ENCODE assay signal across 9 cellular contexts in the genomic region with DNA sequence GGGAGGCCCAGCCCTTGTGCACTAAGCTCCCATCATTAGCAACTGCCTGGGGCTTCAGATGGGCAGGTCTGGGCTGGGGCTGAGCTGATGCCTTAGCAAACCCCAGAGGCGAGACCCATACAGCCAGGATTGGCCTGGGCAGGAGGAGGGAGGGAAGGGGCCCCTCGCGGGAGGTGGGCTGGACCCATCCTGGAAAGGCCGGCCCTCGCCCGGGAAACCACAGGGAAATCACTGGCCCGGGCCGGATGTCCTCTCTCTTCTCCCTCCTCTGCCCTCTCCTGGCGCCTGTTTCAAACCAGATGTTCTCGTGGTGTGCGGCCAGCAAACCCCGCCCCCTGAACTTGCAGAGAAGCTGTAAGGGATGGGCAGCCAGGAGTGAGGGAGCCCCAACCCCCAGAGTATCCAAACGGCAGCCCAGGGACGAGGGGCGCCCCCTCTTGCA. TPM values are rescaled to one million over a fixed set of nuclear protein-coding genes. Genes with fewer than 3 reads are reported as not detected.
DNase-seq lines count a peak whose midpoint lies in the region; ATAC-seq and TF ChIP-seq lines count a peak whose summit lies in the region.
"Had no signal": no experiment of that assay in that cellular context is flagged by ENCODE, and none has a peak within 500 bp of the region (broad histone marks: within the 10 kb centered on the region; RNA-seq: fewer than 3 reads in every experiment).

No MANE protein-coding gene starts in this region.

- DNase-seq in NCI-H510A (lab: John Stamatoyannopoulos, UW) = peak; percentile 22
- no peak for DNase-seq in NCI-H510A treated with DMSO at 0.1 percent for 48 hours (lab: John Stamatoyannopoulos, UW)
- DNase-seq in activated CD8-positive, alpha-beta T cell treated with anti-CD3 and anti-CD28 coated beads, Interleukin-2, amount 10 ng/mL, durations not matched to agents 7 days and 5 days = no peak
- peak; percentile 90 for DNase-seq in iPS-NIHi11 (ENCODE audit: low spot score)
- peak; percentile 72 for DNase-seq in upper lobe of right lung
- DNase-seq in SIG-M5 treated with dmso at 0.1 percent for 504 hours (lab: John Stamatoyannopoulos, UW; ENCODE audit: unreplicated experiment) = no peak
- DNase-seq in activated CD4-positive, alpha-beta T cell treated with anti-CD3 and anti-CD28 coated beads, Interleukin-2, amount 50 U/mL, for 1 hour = no peak
- no peak for DNase-seq in pons (ENCODE audit: low spot score)

- no peak overlapping the region for H3K4me3 Mint-ChIP-seq in activated CD8-positive, alpha-beta T cell treated with anti-CD3 and anti-CD28 coated beads, Interleukin-2, amount 10 ng/mL, durations not matched to agents 7 days and 5 days
- H3K4me3 Mint-ChIP-seq: B cell had no signal

- H3K36me3 ChIP-seq in upper lobe of right lung = no peaks in the 10 kb centered on the region

- no peak overlapping the region for H3K27ac Mint-ChIP-seq in activated CD8-positive, alpha-beta T cell treated with anti-CD3 and anti-CD28 coated beads, Interleukin-2, amount 10 ng/mL, durations not matched to agents 7 days and 5 days
- H3K27ac Mint-ChIP-seq: B cell had no signal

- H3K27me3 Mint-ChIP-seq in activated CD8-positive, alpha-beta T cell treated with anti-CD3 and anti-CD28 coated beads, Interleukin-2, amount 10 ng/mL, durations not matched to agents 7 days and 5 days (ENCODE audit: low read depth) = no peaks in the 10 kb centered on the region
- H3K27me3 Mint-ChIP-seq: B cell had no signal

- no peaks in the 10 kb centered on the region for H3K9me3 Mint-ChIP-seq in activated CD8-positive, alpha-beta T cell treated with anti-CD3 and anti-CD28 coated beads, Interleukin-2, amount 10 ng/mL, durations not matched to agents 7 days and 5 days (ENCODE audit: insufficient read depth)

- peak; percentile 39 for ATAC-seq in activated CD8-positive, alpha-beta T cell treated with anti-CD3 and anti-CD28 coated beads, Interleukin-2, amount 10 ng/mL, durations not matched to agents 7 days and 5 days
- peak; percentile 32 for ATAC-seq in upper lobe of right lung

- peaks cover 10% of the 10 kb centered on the region for H3K4me1 ChIP-seq in upper lobe of right lung

- POLR2A ChIA-PET in activated CD8-positive, alpha-beta T cell treated with anti-CD3 and anti-CD28 coated beads, Interleukin-2, amount 10 ng/mL, durations not matched to agents 7 days and 5 days (lab: Charles Lee) = no interaction called here

- H3K9me3 ChIP-seq in upper lobe of right lung = no peaks in the 10 kb centered on the region

- no peak for TF ChIP-seq CTCF in upper lobe of right lung (IDR thresholded peaks at IDR 0.05)

- no peaks in the 10 kb centered on the region for H3K36me3 Mint-ChIP-seq in activated CD8-positive, alpha-beta T cell treated with anti-CD3 and anti-CD28 coated beads, Interleukin-2, amount 10 ng/mL, durations not matched to agents 7 days and 5 days (ENCODE audit: low read depth)

- no peaks in the 10 kb centered on the region for H3K27me3 ChIP-seq in upper lobe of right lung

- no peaks in the 10 kb centered on the region for H3K4me1 Mint-ChIP-seq in activated CD8-positive, alpha-beta T cell treated with anti-CD3 and anti-CD28 coated beads, Interleukin-2, amount 10 ng/mL, durations not matched to agents 7 days and 5 days (ENCODE audit: low read depth)
- H3K4me1 Mint-ChIP-seq: B cell had no signal

- CTCF ChIA-PET in activated CD8-positive, alpha-beta T cell treated with anti-CD3 and anti-CD28 coated beads, Interleukin-2, amount 10 ng/mL, durations not matched to agents 7 days and 5 days (lab: Charles Lee) = no interaction called here

- intact Hi-C loops in upper lobe of right lung (cut with DNase I) = no loop called here

- H3K4me3 ChIP-seq in upper lobe of right lung = no peak overlapping the region

- no peak overlapping the region for H3K27ac ChIP-seq in upper lobe of right lung

RNA-seq across cellular contexts. Expression of a gene that starts 43.1 kb away (rescaled TPM):
- total RNA-seq in activated CD8-positive, alpha-beta T cell treated with anti-CD3 and anti-CD28 coated beads, Interleukin-2, amount 10 ng/mL, durations not matched to agents 7 days and 5 days = 1 to 10 TPM; 1.8 to 1.9 TPM
- 43.6 TPM for total RNA-seq in upper lobe of right lung

Comparison
In these comparisons a context has a peak if more than half of its experiments do, and no peak if none do; other contexts are left out.
1. DNase-seq: peak in NCI-H510A (single experiment), iPS-NIHi11 (single experiment) and upper lobe of right lung (single experiment); none in NCI-H510A treated with DMSO at 0.1 percent for 48 hours (single experiment), activated CD8-positive, alpha-beta T cell treated with anti-CD3 and anti-CD28 coated beads, Interleukin-2, amount 10 ng/mL, durations not matched to agents 7 days and 5 days (single experiment), SIG-M5 treated with dmso at 0.1 percent for 504 hours (single experiment), activated CD4-positive, alpha-beta T cell treated with anti-CD3 and anti-CD28 coated beads, Interleukin-2, amount 50 U/mL, for 1 hour (single experiment) and pons (single experiment).
2. RNA of a gene that starts 43.1 kb away (total RNA-seq): 43.6 TPM in upper lobe of right lung (single experiment); 1.8 to 1.9 TPM in activated CD8-positive, alpha-beta T cell treated with anti-CD3 and anti-CD28 coated beads, Interleukin-2, amount 10 ng/mL, durations not matched to agents 7 days and 5 days; every median in the first group is over 10 times any median in the second.